In genomic region chr22:38228873-38229740, GRCh38 we compare ENCODE assay signal across 8 cellular contexts. TPM values are rescaled to one million over a fixed set of nuclear protein-coding genes. Genes with fewer than 3 reads are reported as not detected.
DNase-seq lines count a peak whose midpoint lies in the region; ATAC-seq and TF ChIP-seq lines count a peak whose summit lies in the region.

No MANE protein-coding gene starts in this region.

- peak overlapping the region; percentile 44 for H4K91ac ChIP-seq in mesenchymal stem cell (ENCODE audit: low read length)

- H3K9me3 ChIP-seq in mesenchymal stem cell (ENCODE audit: control insufficient read depth, low read length) = no peaks in the 10 kb centered on the region
- no peaks in the 10 kb centered on the region for H3K9me3 ChIP-seq in aorta (ENCODE audit: control insufficient read depth, low read length)

- no peak overlapping the region for H3K4me3 Mint-ChIP-seq in activated naive CD8-positive, alpha-beta T cell
- H3K4me3 Mint-ChIP-seq in activated naive CD8-positive, alpha-beta T cell treated with anti-CD3 and anti-CD28 coated beads for 36 hours = no peak overlapping the region

- H3K9ac ChIP-seq in mesenchymal stem cell (ENCODE audit: low read length) = peak overlapping the region; percentile 83

- ATAC-seq in aorta (ENCODE audit: low FRiP score) (peak; percentile 67), GM21381 (IDR thresholded peaks at IDR 0.05; ENCODE audit: unreplicated experiment) (no peak), HG02870 (IDR thresholded peaks at IDR 0.05; ENCODE audit: unreplicated experiment) (no peak)

- H3K4ac ChIP-seq in mesenchymal stem cell (ENCODE audit: low read depth in 1 of 2, low read length in 2 of 2) = no peak overlapping the region

- H3K4me1 Mint-ChIP-seq in activated naive CD8-positive, alpha-beta T cell (ENCODE audit: low read depth) = no peaks in the 10 kb centered on the region
- no peaks in the 10 kb centered on the region for H3K4me1 Mint-ChIP-seq in activated naive CD8-positive, alpha-beta T cell treated with anti-CD3 and anti-CD28 coated beads for 36 hours

- H4K8ac ChIP-seq in mesenchymal stem cell (ENCODE audit: low read length) = no peak overlapping the region

- no peaks in the 10 kb centered on the region for H3K36me3 Mint-ChIP-seq in activated naive CD8-positive, alpha-beta T cell
- H3K36me3 Mint-ChIP-seq in activated naive CD8-positive, alpha-beta T cell treated with anti-CD3 and anti-CD28 coated beads for 36 hours = peaks cover 4% of the 10 kb centered on the region

- no peak overlapping the region for H2AK5ac ChIP-seq in mesenchymal stem cell (ENCODE audit: low read length, severe bottlenecking)

- H3K18ac ChIP-seq in mesenchymal stem cell (ENCODE audit: low read depth in 1 of 2, low read length in 2 of 2) = peak overlapping the region; percentile 61 to 78

- H3K79me1 ChIP-seq in mesenchymal stem cell (replicated peaks; ENCODE audit: low read length, poor library complexity, severe bottlenecking) = peaks cover 34% of the 10 kb centered on the region

- H3K27me3 ChIP-seq in mesenchymal stem cell (ENCODE audit: control insufficient read depth in 1 of 2, insufficient read depth in 1 of 2, low read length in 2 of 2) (no peaks in the 10 kb centered on the region), aorta (ENCODE audit: control insufficient read depth in 1 of 2, insufficient read depth in 2 of 2, low read length in 1 of 2) (no peaks in the 10 kb centered on the region)

- no peak overlapping the region for H3K23ac ChIP-seq in mesenchymal stem cell (ENCODE audit: low read length in 2 of 2)

- no peak overlapping the region for H2AFZ ChIP-seq in mesenchymal stem cell (ENCODE audit: low read depth, low read length)

- H2BK120ac ChIP-seq in mesenchymal stem cell (ENCODE audit: low read depth, low read length) = no peak overlapping the region

- peaks cover 13% of the 10 kb centered on the region for H3K4me1 ChIP-seq in mesenchymal stem cell (ENCODE audit: control insufficient read depth, insufficient read depth, low read depth, low read length)
- H3K4me1 ChIP-seq in aorta (ENCODE audit: control insufficient read depth in 1 of 2, insufficient read depth in 2 of 2, low read length in 2 of 2) = no peaks in the 10 kb centered on the region

- H3K9me3 Mint-ChIP-seq in activated naive CD8-positive, alpha-beta T cell (ENCODE audit: low read depth) = no peaks in the 10 kb centered on the region
- H3K9me3 Mint-ChIP-seq in activated naive CD8-positive, alpha-beta T cell treated with anti-CD3 and anti-CD28 coated beads for 36 hours = no peaks in the 10 kb centered on the region

- no peak overlapping the region for H3K14ac ChIP-seq in mesenchymal stem cell (ENCODE audit: low read length in 2 of 2)

- H3K4me2 ChIP-seq in mesenchymal stem cell (ENCODE audit: low read length, poor library complexity, severe bottlenecking) = no peak overlapping the region

- no peak for TF ChIP-seq CTCF in choroid plexus epithelial cell (conservative IDR thresholded peaks at IDR 0.05; ENCODE audit: low read depth, low read length)

- no peak overlapping the region for H3K4me3 ChIP-seq in choroid plexus epithelial cell (ENCODE audit: low read depth, low read length)
- no peak overlapping the region for H3K4me3 ChIP-seq in mesenchymal stem cell (ENCODE audit: insufficient read depth in 1 of 2, low read depth in 1 of 2, low read length in 2 of 2)
- H3K4me3 ChIP-seq in aorta (ENCODE audit: low read length in 2 of 2) = no peak overlapping the region

- H3K27ac Mint-ChIP-seq in activated naive CD8-positive, alpha-beta T cell = peak overlapping the region; percentile 22
- no peak overlapping the region for H3K27ac Mint-ChIP-seq in activated naive CD8-positive, alpha-beta T cell treated with anti-CD3 and anti-CD28 coated beads for 36 hours

- H3K27ac ChIP-seq in mesenchymal stem cell (ENCODE audit: low read length, poor library complexity, severe bottlenecking) = no peak overlapping the region
- H3K27ac ChIP-seq in aorta (ENCODE audit: low read depth in 1 of 2, low read length in 2 of 2) = peak overlapping the region in 1 of 2 donors; percentile 2

- H3K36me3 ChIP-seq in mesenchymal stem cell (ENCODE audit: control insufficient read depth in 1 of 2, insufficient read depth in 2 of 2, low read depth in 1 of 2, low read length in 2 of 2) (peaks cover 77 to 88% of the 10 kb centered on the region in 2 experiments), aorta (ENCODE audit: control insufficient read depth in 1 of 2, insufficient read depth in 2 of 2, low read length in 1 of 2) (peaks cover 0 to 11% of the 10 kb centered on the region in 2 donors)

- H2BK12ac ChIP-seq in mesenchymal stem cell (ENCODE audit: low read length in 2 of 2) = peak overlapping the region; percentile 49 to 82

- DNase-seq in activated naive CD8-positive, alpha-beta T cell treated with anti-CD3 and anti-CD28 coated beads for 36 hours = no peak
- peak; percentile 53 for DNase-seq in choroid plexus epithelial cell (ENCODE audit: low read depth)
- DNase-seq in mesenchymal stem cell = no peak
- DNase-seq in aorta = peak in 1 of 2 donors; percentile 77
- no peak for DNase-seq in OCI-M2 (lab: John Stamatoyannopoulos, UW; ENCODE audit: unreplicated experiment)

- H2BK5ac ChIP-seq in mesenchymal stem cell (ENCODE audit: low read depth, low read length, poor library complexity, severe bottlenecking) = no peak overlapping the region

- H3K27me3 Mint-ChIP-seq in activated naive CD8-positive, alpha-beta T cell = no peaks in the 10 kb centered on the region
- H3K27me3 Mint-ChIP-seq in activated naive CD8-positive, alpha-beta T cell treated with anti-CD3 and anti-CD28 coated beads for 36 hours = no peaks in the 10 kb centered on the region

- intact Hi-C loops in aorta (cut with DNase I) = no loop called here

- no peak overlapping the region for H2BK15ac ChIP-seq in mesenchymal stem cell (ENCODE audit: low read depth, poor library complexity, severe bottlenecking)

- WGBS in mesenchymal stem cell = 84% methylated on average over 12 of the region's 14 CpGs
- WGBS in aorta, 2 donors = 65 to 67% methylated on average over 13 to 14 of the region's 14 CpGs

RNA-seq across cellular contexts. Expression of gene MAFF, which starts 27.3 kb away (rescaled TPM):
- 1 to 10 TPM; 8.5 to 8.6 TPM for total RNA-seq in activated naive CD8-positive, alpha-beta T cell treated with anti-CD3 and anti-CD28 coated beads for 36 hours
- polyA plus RNA-seq in mesenchymal stem cell (2013, experiment 1 of 2) = 9.1 TPM
- polyA plus RNA-seq in mesenchymal stem cell (2013, experiment 2 of 2) = 8.8 TPM
- 100 to 1,000 TPM in 1 of 2 donors, 10 to 100 TPM in 1; 73.1 to 145 TPM for total RNA-seq in aorta
- 10 to 100 TPM; 57.4 to 86.8 TPM for polyA plus RNA-seq in aorta

RNA-seq across cellular contexts. Expression of gene TMEM184B, which starts 43.7 kb away (rescaled TPM):
- total RNA-seq in activated naive CD8-positive, alpha-beta T cell treated with anti-CD3 and anti-CD28 coated beads for 36 hours = 10 to 100 TPM; 18.2 to 20.0 TPM
- polyA plus RNA-seq in mesenchymal stem cell (2013, experiment 1 of 2) = 71.3 TPM
- 71.6 TPM for polyA plus RNA-seq in mesenchymal stem cell (2013, experiment 2 of 2)
- 10 to 100 TPM; 96.3 to 96.9 TPM for total RNA-seq in aorta
- 10 to 100 TPM; 17.2 to 46.8 TPM for polyA plus RNA-seq in aorta

RNA-seq across cellular contexts. Expression of gene PLA2G6, which starts 47.5 kb away (rescaled TPM):
- 10 to 100 TPM; 31.5 to 32.2 TPM for total RNA-seq in activated naive CD8-positive, alpha-beta T cell treated with anti-CD3 and anti-CD28 coated beads for 36 hours
- 3.7 TPM for polyA plus RNA-seq in mesenchymal stem cell (2013, experiment 1 of 2)
- 4.4 TPM for polyA plus RNA-seq in mesenchymal stem cell (2013, experiment 2 of 2)
- 10 to 100 TPM; 25.0 to 25.8 TPM for total RNA-seq in aorta
- 10 to 100 TPM in 1 of 2 donors, 1 to 10 TPM in 1; 8.8 to 74.1 TPM for polyA plus RNA-seq in aorta

Comparison
In these comparisons a context has a peak if more than half of its experiments do, and no peak if none do; other contexts are left out.
1. RNA of gene MAFF, which starts 27.3 kb away (total RNA-seq): 73.1 to 145 TPM in aorta; 8.5 to 8.6 TPM in activated naive CD8-positive, alpha-beta T cell treated with anti-CD3 and anti-CD28 coated beads for 36 hours; every median in the first group is over 4 times any median in the second.
2. RNA of gene TMEM184B, which starts 43.7 kb away (total RNA-seq): 96.3 to 96.9 TPM in aorta; 18.2 to 20.0 TPM in activated naive CD8-positive, alpha-beta T cell treated with anti-CD3 and anti-CD28 coated beads for 36 hours; every median in the first group is over 4 times any median in the second.